In the genomic region with DNA sequence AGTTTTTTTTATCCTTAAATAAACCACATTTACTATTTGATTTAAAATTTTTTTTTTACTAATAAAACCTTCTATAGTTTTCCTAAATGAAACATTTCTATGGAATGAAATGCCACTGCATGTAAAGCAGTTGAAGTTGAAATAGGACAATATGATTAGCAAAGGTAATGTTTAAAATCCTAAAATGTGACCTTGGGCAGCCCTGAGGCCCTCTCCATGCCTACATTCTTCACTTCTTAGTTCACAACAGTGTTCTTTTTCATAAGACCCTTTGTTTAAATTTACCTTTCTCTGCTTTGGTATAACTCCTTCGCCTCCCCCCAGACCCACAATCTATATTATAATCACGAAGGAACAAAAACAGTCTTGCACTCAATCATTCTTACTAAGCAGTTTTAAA, we compare ENCODE assay signal across 1 cellular context.
TF ChIP-seq lines count a peak whose summit lies in the region.

No MANE protein-coding gene starts in this region.

TF ChIP-seq in liver, 16 proteins besides CTCF, POLR2A, EP300 and RAD21 (continued from another document):
- TF ChIP-seq, protein P1, sequence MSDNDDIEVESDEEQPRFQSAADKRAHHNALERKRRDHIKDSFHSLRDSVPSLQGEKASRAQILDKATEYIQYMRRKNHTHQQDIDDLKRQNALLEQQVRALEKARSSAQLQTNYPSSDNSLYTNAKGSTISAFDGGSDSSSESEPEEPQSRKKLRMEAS (IDR thresholded peaks at IDR 0.05): no peak
- no peak for TF ChIP-seq GABPA (IDR thresholded peaks at IDR 0.05 in 1 of 2, conservative IDR thresholded peaks at IDR 0.05 in 1 of 2)
- TF ChIP-seq RXRA (IDR thresholded peaks at IDR 0.05): no peak
- no peak for TF ChIP-seq FOXA1 (IDR thresholded peaks at IDR 0.05)
TF ChIP-seq in liver: peak in this region for 0.
